ENCODE assay signal across 9 cellular contexts in the genomic region with DNA sequence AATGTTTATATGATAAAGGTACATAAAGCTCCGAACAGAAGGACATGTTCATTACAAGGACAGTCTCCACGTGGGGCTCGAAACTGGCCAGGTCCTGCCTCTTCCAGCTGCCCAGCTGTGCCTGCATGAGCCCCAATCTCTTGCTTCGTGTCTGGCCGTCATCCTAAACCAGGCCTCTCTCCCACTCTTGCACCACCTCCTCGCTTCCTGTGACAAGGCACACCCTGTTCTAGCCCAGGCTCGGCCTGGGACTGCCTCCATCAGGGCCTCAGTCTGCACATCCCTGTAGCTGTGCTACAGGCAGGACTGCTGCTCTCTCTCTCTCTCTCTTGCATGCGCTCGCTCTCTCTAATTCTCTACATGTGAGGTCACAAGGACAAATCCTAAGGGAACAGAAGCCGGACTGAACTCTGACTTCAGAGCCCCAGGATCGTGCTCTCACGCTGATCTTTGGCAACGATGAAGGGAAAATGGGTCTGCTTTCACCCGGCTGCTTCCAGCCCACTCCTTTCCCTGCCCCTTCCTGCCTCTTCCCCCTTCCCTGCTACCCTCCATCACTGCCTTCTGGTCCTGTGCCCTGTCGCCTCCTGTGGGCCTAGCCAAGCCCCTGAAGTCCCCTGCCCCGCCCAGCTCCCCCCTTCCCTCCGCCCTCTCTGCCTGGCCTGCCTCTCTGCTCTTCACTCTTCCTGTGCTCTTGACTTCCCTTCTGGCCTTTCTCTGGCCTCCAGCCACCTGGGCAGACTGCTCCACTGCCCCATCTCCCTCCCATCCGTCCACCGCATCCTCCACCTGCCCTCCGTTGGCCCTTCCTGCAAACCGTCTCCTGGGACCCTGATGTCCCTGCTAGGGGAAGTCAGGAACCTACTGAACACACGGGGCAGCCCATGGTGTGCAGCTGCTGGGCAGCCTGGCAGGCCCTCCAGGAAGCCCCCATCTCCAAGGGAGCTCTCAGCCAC. TPM values are rescaled to one million over a fixed set of nuclear protein-coding genes. Genes with fewer than 3 reads are reported as not detected.
DNase-seq lines count a peak whose midpoint lies in the region; ATAC-seq and TF ChIP-seq lines count a peak whose summit lies in the region.
"Had no signal": no experiment of that assay in that cellular context is flagged by ENCODE, and none has a peak within 500 bp of the region (broad histone marks: within the 10 kb centered on the region; RNA-seq: fewer than 3 reads in every experiment).

No MANE protein-coding gene starts in this region.

- ATAC-seq in right lobe of liver (peak in 3 of 4 donors; percentile 46 to 57 (median 50)), upper lobe of right lung (peak; percentile 78), GM19467 (IDR thresholded peaks at IDR 0.05; ENCODE audit: unreplicated experiment) (no peak)

- H3K27ac ChIP-seq in right lobe of liver (no peak overlapping the region), upper lobe of right lung (no peak overlapping the region)

- no peaks in the 10 kb centered on the region for H3K9me3 ChIP-seq in right lobe of liver
- H3K9me3 ChIP-seq in upper lobe of right lung = no peaks in the 10 kb centered on the region

- no peaks in the 10 kb centered on the region for H3K4me1 ChIP-seq in right lobe of liver
- no peaks in the 10 kb centered on the region for H3K4me1 ChIP-seq in upper lobe of right lung

- H3K36me3 ChIP-seq in right lobe of liver = no peaks in the 10 kb centered on the region
- no peaks in the 10 kb centered on the region for H3K36me3 ChIP-seq in upper lobe of right lung

- WGBS in right lobe of liver (ENCODE audit: insufficient coverage, low coverage, low lambda C conversion rate, missing lambda C conversion rate) = 64% methylated on average over 14 of the region's 22 CpGs

- H3K27me3 ChIP-seq in right lobe of liver (no peaks in the 10 kb centered on the region), upper lobe of right lung (no peaks in the 10 kb centered on the region)

- peak; percentile 58 for DNase-seq in activated CD8-positive, alpha-beta memory T cell treated with anti-CD3 and anti-CD28 coated beads for 24 hours
- no peak for DNase-seq in activated CD8-positive, alpha-beta memory T cell treated with anti-CD3 and anti-CD28 coated beads, Interleukin-2, amount 50 U/mL, for 4 hours
- peak; percentile 17 for DNase-seq in dedifferentiated amniotic fluid mesenchymal stem cell (ENCODE audit: extremely low spot score)
- DNase-seq in right lobe of liver = peak in 1 of 3 donors; percentile 48
- no peak for DNase-seq in upper lobe of right lung
- DNase-seq in DMS53 (lab: John Stamatoyannopoulos, UW) = no peak
- no peak for DNase-seq in activated naive CD4-positive, alpha-beta T cell treated with anti-CD3 and anti-CD28 coated beads, Interleukin-2, amount 50 U/mL, for 16 hours
- DNase-seq: NCI-H2081 treated with DMSO at 0.1 percent for 48 hours had no signal

- no peak overlapping the region for H3K4me3 ChIP-seq in right lobe of liver
- H3K4me3 ChIP-seq in upper lobe of right lung = no peak overlapping the region

- intact Hi-C loops in right lobe of liver (cut with DNase I) = no loop called here
- intact Hi-C loops in upper lobe of right lung (cut with DNase I) = no loop called here

- no peak for TF ChIP-seq CTCF in right lobe of liver (IDR thresholded peaks at IDR 0.05)
- no peak for TF ChIP-seq CTCF in upper lobe of right lung (IDR thresholded peaks at IDR 0.05)

- TF ChIP-seq POLR2A in right lobe of liver (IDR thresholded peaks at IDR 0.05) = no peak

RNA-seq across cellular contexts. Expression of a gene that starts 7.8 kb away (rescaled TPM):
- total RNA-seq in right lobe of liver (under 1 TPM in 3 of 6 experiments, not detected in 3; 0.06 to 0.12 (median 0.07) TPM), upper lobe of right lung (1.2 TPM)

Comparison
In these comparisons a context has a peak if more than half of its experiments do, and no peak if none do; other contexts are left out.
1. DNase-seq: peak in activated CD8-positive, alpha-beta memory T cell treated with anti-CD3 and anti-CD28 coated beads for 24 hours (single experiment) and dedifferentiated amniotic fluid mesenchymal stem cell (single experiment); none in activated CD8-positive, alpha-beta memory T cell treated with anti-CD3 and anti-CD28 coated beads, Interleukin-2, amount 50 U/mL, for 4 hours (single experiment), upper lobe of right lung (single experiment), DMS53 (single experiment) and activated naive CD4-positive, alpha-beta T cell treated with anti-CD3 and anti-CD28 coated beads, Interleukin-2, amount 50 U/mL, for 16 hours (single experiment).